Comparison of ENCODE assay signal across 8 cellular contexts in genomic region chr1:146409817-146410441, GRCh38.
DNase-seq lines count a peak whose midpoint lies in the region; FAIRE-seq and TF ChIP-seq lines count a peak whose summit lies in the region.
"Not testable (repeated sequence)": the region's sequence is repeated elsewhere in the genome, so short reads cannot be mapped to it uniquely, and the experiment has no call there.

No MANE protein-coding gene starts in this region.

- peak overlapping the region; percentile 98 to 100 (median 100) for H3K27ac Mint-ChIP-seq in H9
- peak overlapping the region; percentile 82 for H3K27ac Mint-ChIP-seq in activated CD4-positive, alpha-beta memory T cell treated with anti-CD3 and anti-CD28 coated beads for 36 hours

- H3K4me3 Mint-ChIP-seq in H9: peak overlapping the region; percentile 61 to 71
- peak overlapping the region; percentile 61 for H3K4me3 Mint-ChIP-seq in activated CD4-positive, alpha-beta memory T cell treated with anti-CD3 and anti-CD28 coated beads for 36 hours

- H3K27ac ChIP-seq in H9 (ENCODE audit: insufficient read length, low read depth, low read length): not testable (repeated sequence)
- H3K27ac ChIP-seq in sigmoid colon: peak overlapping the region; percentile 75 to 83 (median 76)

- not testable (repeated sequence) for FAIRE-seq in bronchial epithelial cell (lab: Jason Lieb, UNC); frontal cortex (lab: Jason Lieb, UNC)

- not testable (repeated sequence) for H3K27me3 Mint-ChIP-seq in H9 (ENCODE audit: low read depth); activated CD4-positive, alpha-beta memory T cell treated with anti-CD3 and anti-CD28 coated beads for 36 hours

- H3K14ac ChIP-seq in H9 (ENCODE audit: insufficient read depth, low read length): not testable (repeated sequence)

- H3K4me2 ChIP-seq in H9 (ENCODE audit: insufficient read depth, insufficient read length, low read length): not testable (repeated sequence)

- not testable (repeated sequence) for H3K23ac ChIP-seq in H9 (ENCODE audit: insufficient read length, low read depth, low read length)

- H3K4me3 ChIP-seq in BE2C (ENCODE audit: low read depth, low read length) (peak overlapping the region; percentile 0; the same call in 1 of the 2 replicates), bronchial epithelial cell (ENCODE audit: low read depth, low read length) (peak overlapping the region; percentile 18), sigmoid colon (peak overlapping the region in 3 of 4 donors; percentile 35 to 41 (median 35))

- H3K9me3 Mint-ChIP-seq in H9; activated CD4-positive, alpha-beta memory T cell treated with anti-CD3 and anti-CD28 coated beads for 36 hours: not testable (repeated sequence)

- POLR2A ChIA-PET in activated CD4-positive, alpha-beta memory T cell treated with anti-CD3 and anti-CD28 coated beads for 36 hours (lab: Charles Lee): interaction anchor here (0.6 kb wide), 1 partner anchor 33 kb away, joined by 3 read pairs; no protein-coding TSS in a partner anchor

- H3K36me3 ChIP-seq in BE2C; bronchial epithelial cell (ENCODE audit: control insufficient read depth, insufficient read depth, low read length); sigmoid colon: not testable (repeated sequence)

- CTCF ChIA-PET in activated CD4-positive, alpha-beta memory T cell treated with anti-CD3 and anti-CD28 coated beads for 36 hours (lab: Charles Lee): not testable (repeated sequence)

- not testable (repeated sequence) for H2BK15ac ChIP-seq in H9 (ENCODE audit: low read depth, low read length)

- H2AFZ ChIP-seq in H9 (ENCODE audit: low read length): not testable (repeated sequence)

- not testable (repeated sequence) for H2BK12ac ChIP-seq in H9 (ENCODE audit: insufficient read length, low read depth, low read length)

- not testable (repeated sequence) for H2BK20ac ChIP-seq in H9 (ENCODE audit: low read depth, low read length, poor library complexity, severe bottlenecking)

- H2AK5ac ChIP-seq in H9 (ENCODE audit: insufficient read length, low read length): not testable (repeated sequence)

- H3T11ph ChIP-seq in H9 (ENCODE audit: low read length): not testable (repeated sequence)

- not testable (repeated sequence) for H4K5ac ChIP-seq in H9 (ENCODE audit: insufficient read length, low read depth, low read length)

- not testable (repeated sequence) for TF ChIP-seq EP300 in sigmoid colon (IDR thresholded peaks at IDR 0.05)

- H3K23me2 ChIP-seq in H9 (ENCODE audit: insufficient read length, low read depth, low read length, poor library complexity, severe bottlenecking): not testable (repeated sequence)

- no CpG with 5 or more reads among the region's 26 CpGs for WGBS in H9 (ENCODE audit: extremely low coverage, insufficient read length, low lambda C conversion rate)
- WGBS in sigmoid colon, 2 donors: 42 to 49% methylated on average over 26 of the region's 26 CpGs

- not testable (repeated sequence) for H3K4ac ChIP-seq in H9 (ENCODE audit: low read depth, low read length)

- H3K18ac ChIP-seq in H9 (ENCODE audit: insufficient read length, low read depth, low read length): not testable (repeated sequence)

- H3K79me2 ChIP-seq in H9 (ENCODE audit: insufficient read depth, low read length): not testable (repeated sequence)

- not testable (repeated sequence) for H3K36me3 Mint-ChIP-seq in H9 (ENCODE audit: insufficient read depth in 1 of 3, low read depth in 3 of 3); activated CD4-positive, alpha-beta memory T cell treated with anti-CD3 and anti-CD28 coated beads for 36 hours

- H4K20me1 ChIP-seq in H9 (ENCODE audit: control insufficient read depth, insufficient read depth, insufficient read length): not testable (repeated sequence)

- H2BK120ac ChIP-seq in H9 (ENCODE audit: low read depth, low read length, poor library complexity, severe bottlenecking): not testable (repeated sequence)

- not testable (repeated sequence) for H3K79me1 ChIP-seq in H9 (ENCODE audit: insufficient read depth, low read depth, low read length, poor library complexity, severe bottlenecking)

- H4K8ac ChIP-seq in H9 (replicated peaks; ENCODE audit: insufficient read length, low read depth, low read length): not testable (repeated sequence)

- not testable (repeated sequence) for H3K9ac ChIP-seq in H9 (ENCODE audit: extremely low read depth, insufficient read length, low read length)

- not testable (repeated sequence) for H3K4me1 ChIP-seq in BE2C; H9 (ENCODE audit: insufficient read depth, low read length); sigmoid colon

- H3K9me3 ChIP-seq in BE2C; H9 (ENCODE audit: control insufficient read depth, low read depth, low read length); sigmoid colon: not testable (repeated sequence)

- intact Hi-C loops in activated CD4-positive, alpha-beta memory T cell treated with anti-CD3 and anti-CD28 coated beads for 36 hours (cut with micrococcal nuclease); sigmoid colon (cut with DNase I): not testable (repeated sequence)

- DNase-seq in BE2C (peak; percentile 69), H9 (peak; percentile 26), NCI-H460 (ENCODE audit: extremely low read depth, low read depth) (peak; percentile 98), bronchial epithelial cell (ENCODE audit: low read depth) (peak; percentile 93), frontal cortex (ENCODE audit: low spot score in 2 of 2) (peak; percentile 0 to 1), lung microvascular endothelial cell (ENCODE audit: low read depth in 2 of 2) (peak; percentile 43 to 57), sigmoid colon (peak; percentile 81)
- DNase-seq in activated CD4-positive, alpha-beta memory T cell treated with anti-CD3 and anti-CD28 coated beads for 36 hours: peak; percentile 61

- not testable (repeated sequence) for H3K4me1 Mint-ChIP-seq in H9; activated CD4-positive, alpha-beta memory T cell treated with anti-CD3 and anti-CD28 coated beads for 36 hours (ENCODE audit: low read depth)

- H3K27me3 ChIP-seq in BE2C; H9 (ENCODE audit: insufficient read depth, low read length); bronchial epithelial cell (ENCODE audit: control insufficient read depth, insufficient read depth, low read length); sigmoid colon: not testable (repeated sequence)

- TF ChIP-seq CTCF in BE2C (IDR thresholded peaks at IDR 0.05; ENCODE audit: low read depth, low read length); H9 (conservative IDR thresholded peaks at IDR 0.05); bronchial epithelial cell (IDR thresholded peaks at IDR 0.05; ENCODE audit: insufficient read depth, low read length, severe bottlenecking); sigmoid colon (IDR thresholded peaks at IDR 0.05): not testable (repeated sequence)

- TF ChIP-seq POLR2A in sigmoid colon (IDR thresholded peaks at IDR 0.05): peak; percentile 54 to 81

- H4K91ac ChIP-seq in H9 (ENCODE audit: insufficient read length, low read depth, low read length): not testable (repeated sequence)

- not testable (repeated sequence) for H2BK5ac ChIP-seq in H9 (ENCODE audit: insufficient read length, low read length)

- not testable (repeated sequence) for H3K56ac ChIP-seq in H9 (ENCODE audit: insufficient read length, low read depth, low read length)

Comparison
In these comparisons a context has a peak if more than half of its experiments do, and no peak if none do; other contexts are left out.
1. DNase-seq: peak in every context shown above with its lines; median percentile 98 in NCI-H460; 93 in bronchial epithelial cell; 81 in sigmoid colon; 69 in BE2C; 61 in activated CD4-positive, alpha-beta memory T cell treated with anti-CD3 and anti-CD28 coated beads for 36 hours; 50 in lung microvascular endothelial cell; 26 in H9; 0 in frontal cortex.